In the genomic region with DNA sequence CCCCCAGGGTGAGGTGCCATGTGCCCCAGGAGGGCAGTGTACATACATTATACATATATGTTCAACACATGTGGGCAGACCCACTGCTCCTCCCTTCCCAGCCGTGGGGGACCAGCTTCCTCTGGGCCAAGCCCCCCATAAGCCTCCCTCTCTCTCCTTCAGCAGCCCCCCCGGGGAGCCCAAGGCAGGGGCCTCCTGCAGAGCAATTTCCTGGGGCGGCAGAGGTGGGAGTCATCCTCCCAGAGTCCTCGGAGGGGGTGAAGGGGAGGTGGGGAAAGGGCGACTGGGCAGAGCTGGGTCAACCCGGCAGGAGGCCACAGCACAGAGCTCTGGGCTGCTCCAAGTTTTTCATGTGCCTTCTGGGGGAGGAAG, we compare ENCODE assay signal across 13 cellular contexts.
DNase-seq lines count a peak whose midpoint lies in the region; ATAC-seq and TF ChIP-seq lines count a peak whose summit lies in the region.
"Had no signal": no experiment of that assay in that cellular context is flagged by ENCODE, and none has a peak within 500 bp of the region (broad histone marks: within the 10 kb centered on the region; RNA-seq: fewer than 3 reads in every experiment).

No MANE protein-coding gene starts in this region.

- H3K36me3 ChIP-seq in psoas muscle (ENCODE audit: insufficient read depth in 1 of 2, low read depth in 1 of 2) (peaks cover 0 to 15% of the 10 kb centered on the region in 2 donors), Karpas-422 (ENCODE audit: insufficient read depth, low read length) (no peaks in the 10 kb centered on the region)

- no peaks in the 10 kb centered on the region for H3K27me3 ChIP-seq in psoas muscle (ENCODE audit: insufficient read depth in 3 of 3, low read length in 2 of 3)
- no peaks in the 10 kb centered on the region for H3K27me3 ChIP-seq in Karpas-422 (ENCODE audit: low read length)

- no peaks in the 10 kb centered on the region for H3K9me2 ChIP-seq in Karpas-422 (replicated peaks; ENCODE audit: insufficient read depth, low read length)

- H4K20me1 ChIP-seq in Karpas-422 (ENCODE audit: insufficient read depth, low read depth, low read length): no peaks in the 10 kb centered on the region

- no peak overlapping the region for H2AFZ ChIP-seq in Karpas-422 (ENCODE audit: low read length)

- no peak for TF ChIP-seq CTCF in psoas muscle (IDR thresholded peaks at IDR 0.05)

- H3K9ac ChIP-seq in Karpas-422 (ENCODE audit: low read length): no peak overlapping the region

- peak; percentile 36 for DNase-seq in A172 (ENCODE audit: low spot score)
- peak; percentile 82 for DNase-seq in T1000 (lab: John Stamatoyannopoulos, UW)
- DNase-seq in left cardiac atrium: no peak
- DNase-seq in psoas muscle: peak in 1 of 2 donors; percentile 49
- DNase-seq in G401 (ENCODE audit: low spot score): no peak
- no peak for DNase-seq in Karpas-422
- no peak for DNase-seq in H4 (ENCODE audit: low spot score)
- DNase-seq: activated T-cell treated with anti-CD3 and anti-CD28 coated beads for 4 hours; DMS79 treated with DMSO at 0.1 percent for 48 hours; stimulated activated CD4-positive, alpha-beta T cell treated with anti-CD3 and anti-CD28 coated beads, Interleukin-4, amount 100 ng/mL, for 1 hour; stimulated activated naive CD4-positive, alpha-beta T cell treated with Interleukin-2 at 50 U/mL for 16 hours had no signal

- H3K4me1 ChIP-seq in psoas muscle: peaks cover 15% of the 10 kb centered on the region
- no peaks in the 10 kb centered on the region for H3K4me1 ChIP-seq in Karpas-422 (ENCODE audit: low read length)

- in situ Hi-C loops in G401 (cut with HindIII; ENCODE audit: low sequenced_read_pairs): no loop called here

- H3K27ac ChIP-seq in psoas muscle (peak overlapping the region; percentile 69), Karpas-422 (ENCODE audit: low read length) (no peak overlapping the region)
- H3K27ac ChIP-seq: VCaP had no signal

- no peak overlapping the region for H3K4me2 ChIP-seq in Karpas-422 (ENCODE audit: low read depth, low read length, poor library complexity, severe bottlenecking)

- ATAC-seq in left cardiac atrium (peak; percentile 32), psoas muscle (peak; percentile 13 to 30 (median 18)), HG03196 (IDR thresholded peaks at IDR 0.05; ENCODE audit: unreplicated experiment) (no peak)

- no peak overlapping the region for H3K4me3 ChIP-seq in psoas muscle
- no peak overlapping the region for H3K4me3 ChIP-seq in Karpas-422 (ENCODE audit: low read length)

- H3K79me2 ChIP-seq in Karpas-422 (ENCODE audit: low read length): no peaks in the 10 kb centered on the region

- 54 to 73% (median 59%) methylated on average over 6 of the region's 6 CpGs for WGBS in psoas muscle, 3 donors

- intact Hi-C loops in left cardiac atrium (cut with DNase I): loop anchor here in 1 of 2 donors (10.0 kb wide), 1 partner anchor 234 kb away; a partner anchor contains a TSS
- intact Hi-C loops in psoas muscle (cut with DNase I): no loop called here

- H3K9me3 ChIP-seq in psoas muscle: no peaks in the 10 kb centered on the region
- no peaks in the 10 kb centered on the region for H3K9me3 ChIP-seq in Karpas-422 (ENCODE audit: low read length)

Comparison
In these comparisons a context has a peak if more than half of its experiments do, and no peak if none do; other contexts are left out.
1. DNase-seq: peak in A172 (single experiment) and T1000 (single experiment); none in left cardiac atrium (single experiment), G401 (single experiment), Karpas-422 (single experiment) and H4 (single experiment).